8 cellular contexts compared by ENCODE assay signal in genomic region chr17:63445571-63446217, GRCh38. TPM values are rescaled to one million over a fixed set of nuclear protein-coding genes. Genes with fewer than 3 reads are reported as not detected.
A peak's percentile ranks its signal among the peaks of the same experiment; 100 is the strongest.
DNase-seq lines count a peak whose midpoint lies in the region; ATAC-seq and FAIRE-seq lines count a peak whose summit lies in the region.

No MANE protein-coding gene starts in this region.

- H3K9me3 ChIP-seq in CD4-positive, alpha-beta memory T cell (ENCODE audit: control insufficient read depth in 1 of 2, low read length in 2 of 2) = no peaks in the 10 kb centered on the region
- no peaks in the 10 kb centered on the region for H3K9me3 ChIP-seq in adipocyte (ENCODE audit: control insufficient read depth, low read length)
- no peaks in the 10 kb centered on the region for H3K9me3 ChIP-seq in iPS DF 6.9 (ENCODE audit: control insufficient read depth, insufficient read depth, low read length)
- no peaks in the 10 kb centered on the region for H3K9me3 ChIP-seq in small intestine (ENCODE audit: control insufficient read depth, low read depth)

- CTCF ChIA-PET in CD4-positive, alpha-beta memory T cell (lab: Charles Lee; ENCODE audit: partially characterized antibody) = interaction anchor here (0.6 to 11.2 kb wide), 8 partner anchors 10 to 166 kb away, joined by 3 to 107 read pairs (median 10); partner anchors contain the start of genes ACE and TACO1

- H3K4me1 Mint-ChIP-seq in CD4-positive, alpha-beta memory T cell = peaks cover 30 to 65% (median 47%) of the 10 kb centered on the region in 4 donors

- no peaks in the 10 kb centered on the region for H3K9me3 Mint-ChIP-seq in CD4-positive, alpha-beta memory T cell

- H3K36me3 ChIP-seq in CD4-positive, alpha-beta memory T cell (ENCODE audit: insufficient read depth, low read length) = no peaks in the 10 kb centered on the region
- H3K36me3 ChIP-seq in adipocyte (ENCODE audit: control insufficient read depth, insufficient read depth, low read length, severe bottlenecking) = no peaks in the 10 kb centered on the region
- no peaks in the 10 kb centered on the region for H3K36me3 ChIP-seq in iPS DF 6.9 (ENCODE audit: control insufficient read depth, insufficient read depth, low read length)
- H3K36me3 ChIP-seq in small intestine (ENCODE audit: control insufficient read depth in 2 of 2, insufficient read depth in 2 of 2, low read length in 2 of 2) = peaks cover 0 to 3% of the 10 kb centered on the region in 2 donors

- H3K27me3 Mint-ChIP-seq in CD4-positive, alpha-beta memory T cell = peaks cover 0 to 3% of the 10 kb centered on the region in 2 donors

- peak overlapping the region; percentile 73 to 89 (median 85) for H3K4me3 Mint-ChIP-seq in CD4-positive, alpha-beta memory T cell

- H3K4me3 ChIP-seq in CD4-positive, alpha-beta memory T cell (ENCODE audit: low read length in 2 of 2) = peak overlapping the region in 1 of 2 donors; percentile 67
- H3K4me3 ChIP-seq in adipocyte (ENCODE audit: low read length) = peak overlapping the region; percentile 79
- peak overlapping the region; percentile 36; the same call in 1 of the 2 replicates for H3K4me3 ChIP-seq in iPS DF 6.9 (ENCODE audit: low read length)
- peak overlapping the region; percentile 44 to 75 for H3K4me3 ChIP-seq in small intestine (ENCODE audit: low read depth in 1 of 2, low read length in 2 of 2)

- H3K9ac ChIP-seq in adipocyte (ENCODE audit: low read length) = peak overlapping the region; percentile 83

- no peak for FAIRE-seq in small intestine (lab: Jason Lieb, UNC)

- ATAC-seq in GM19438 (IDR thresholded peaks at IDR 0.05; ENCODE audit: low read depth, unreplicated experiment) (peak; percentile 68), HG03460 (IDR thresholded peaks at IDR 0.05; ENCODE audit: unreplicated experiment) (peak; percentile 44)

- intact Hi-C loops in CD4-positive, alpha-beta memory T cell (cut with micrococcal nuclease) = loop anchor here (2.0 to 5.0 kb wide), 2 partner anchors 31 to 167 kb away; partner anchors contain the start of gene ACE

- no CpG with 5 or more reads among the region's 53 CpGs for WGBS in iPS DF 6.9 (ENCODE audit: insufficient coverage, insufficient read length)
- 1 to 3% (median 2%) methylated on average over 36 to 53 of the region's 53 CpGs for WGBS in small intestine, 3 donors

- H3K4me1 ChIP-seq in CD4-positive, alpha-beta memory T cell (ENCODE audit: insufficient read depth, low read length) = peaks cover 52% of the 10 kb centered on the region
- H3K4me1 ChIP-seq in adipocyte (ENCODE audit: control insufficient read depth, insufficient read depth, low read length) = peaks cover 20% of the 10 kb centered on the region
- peaks cover 8% of the 10 kb centered on the region for H3K4me1 ChIP-seq in iPS DF 6.9 (ENCODE audit: control insufficient read depth, insufficient read depth, low read length)
- H3K4me1 ChIP-seq in small intestine (ENCODE audit: control insufficient read depth in 2 of 2, insufficient read depth in 1 of 2, low read depth in 1 of 2, low read length in 1 of 2) = peaks cover 0 to 10% of the 10 kb centered on the region in 2 donors

- no peaks in the 10 kb centered on the region for H3K27me3 ChIP-seq in CD4-positive, alpha-beta memory T cell (ENCODE audit: insufficient read depth, low read length)
- no peaks in the 10 kb centered on the region for H3K27me3 ChIP-seq in adipocyte (replicated peaks; ENCODE audit: control insufficient read depth, insufficient read depth, low read length)
- H3K27me3 ChIP-seq in iPS DF 6.9 (ENCODE audit: control insufficient read depth, insufficient read depth, low read length) = no peaks in the 10 kb centered on the region
- H3K27me3 ChIP-seq in small intestine (ENCODE audit: control insufficient read depth in 2 of 2, insufficient read depth in 2 of 2, low read length in 2 of 2) = no peaks in the 10 kb centered on the region

- H3K27ac Mint-ChIP-seq in CD4-positive, alpha-beta memory T cell = peak overlapping the region; percentile 91 to 98 (median 95)

- peaks cover 0 to 3% of the 10 kb centered on the region in 2 donors for H3K36me3 Mint-ChIP-seq in CD4-positive, alpha-beta memory T cell

- peak; percentile 65 to 93 (median 74) for DNase-seq in CD4-positive, alpha-beta memory T cell
- DNase-seq in SHP77 (lab: John Stamatoyannopoulos, UW) (peak; percentile 48 to 83), adipocyte (ENCODE audit: low read depth) (peak; percentile 52), iPS DF 6.9 (ENCODE audit: low read depth, low spot score) (no peak), small intestine (peak; percentile 60), amygdala (lab: John Stamatoyannopoulos, UW) (no peak)

- H3K27ac ChIP-seq in CD4-positive, alpha-beta memory T cell (ENCODE audit: low read depth, low read length) = peak overlapping the region; percentile 94
- H3K27ac ChIP-seq in iPS DF 6.9 (ENCODE audit: low read length) (no peak overlapping the region), small intestine (ENCODE audit: low read depth in 1 of 2, low read length in 1 of 2) (peak overlapping the region; percentile 93 to 96)

- POLR2A ChIA-PET in CD4-positive, alpha-beta memory T cell (lab: Charles Lee; ENCODE audit: partially characterized antibody) = interaction anchor here (0.7 to 6.9 kb wide), 14 partner anchors 11 to 1733 kb away, joined by 3 to 77 read pairs (median 7); partner anchors contain the start of genes ACE, CCDC47, DCAF7 and DDX42

RNA-seq across cellular contexts. Expression of gene CYB561, which starts 0.4 kb away (rescaled TPM):
- 10 to 100 TPM; 81.0 to 83.7 TPM for total RNA-seq in CD4-positive, alpha-beta memory T cell
- polyA plus RNA-seq in CD4-positive, alpha-beta memory T cell = 10 to 100 TPM; 34.1 to 42.1 TPM
- 10 to 100 TPM; 18.4 to 60.2 (median 31.8) TPM for polyA plus RNA-seq in small intestine

RNA-seq across cellular contexts. Expression of gene ACE, which starts 31.2 kb away (rescaled TPM):
- total RNA-seq in CD4-positive, alpha-beta memory T cell = 10 to 100 TPM; 56.7 TPM
- polyA plus RNA-seq in CD4-positive, alpha-beta memory T cell = 1 to 10 TPM; 1.8 to 7.5 TPM
- 100 to 1,000 TPM in 2 of 3 donors, 10 to 100 TPM in 1; 49.6 to 216 (median 128) TPM for polyA plus RNA-seq in small intestine

Comparison
In these comparisons a context has a peak if more than half of its experiments do, and no peak if none do; other contexts are left out.
1. DNase-seq: peak in CD4-positive, alpha-beta memory T cell (5 of 5), SHP77 (2 of 2), adipocyte (single experiment) and small intestine (single experiment); none in iPS DF 6.9 (single experiment) and amygdala (0 of 56).
2. RNA of gene ACE, which starts 31.2 kb away (polyA plus RNA-seq): 49.6 to 216 TPM in small intestine; 1.8 to 7.5 TPM in CD4-positive, alpha-beta memory T cell; every median in the first group is over 4 times any median in the second.